In genomic region chr11:93065074-93065674, GRCh38 we compare ENCODE assay signal across 8 cellular contexts.
A peak's percentile ranks its signal among the peaks of the same experiment; 100 is the strongest.
DNase-seq lines count a peak whose midpoint lies in the region; ATAC-seq and TF ChIP-seq lines count a peak whose summit lies in the region.
"Not testable (repeated sequence)": the region's sequence is repeated elsewhere in the genome, so short reads cannot be mapped to it uniquely, and the experiment has no call there.

No MANE protein-coding gene starts in this region.

- not testable (repeated sequence) for H3K27me3 ChIP-seq in GM23338 (ENCODE audit: insufficient read depth); MG63; kidney epithelial cell (ENCODE audit: control insufficient read depth, insufficient read depth, low read length)

- H3K27me3 Mint-ChIP-seq in Calu3 (ENCODE audit: unreplicated experiment); GM23338 (ENCODE audit: insufficient read depth, low read depth, poor library complexity); endothelial cell (ENCODE audit: unreplicated experiment): not testable (repeated sequence)

- H3K27ac ChIP-seq in GM23338 (ENCODE audit: low read depth) = not testable (repeated sequence)

- H3K9me2 ChIP-seq in GM23338 (ENCODE audit: insufficient read depth) = not testable (repeated sequence)

- CTCF ChIA-PET in Calu3 (lab: Charles Lee) = interaction anchor here (1.3 kb wide), 1 partner anchor 123 kb away, joined by 8 read pairs; no protein-coding TSS in a partner anchor

- H3K4me1 Mint-ChIP-seq in Calu3 (ENCODE audit: low read depth, unreplicated experiment); endothelial cell (ENCODE audit: unreplicated experiment): not testable (repeated sequence)
- H3K4me1 Mint-ChIP-seq in GM23338 = peaks cover 23% of the 10 kb centered on the region

- H3K36me3 Mint-ChIP-seq in Calu3 (ENCODE audit: insufficient read depth, unreplicated experiment); GM23338 (ENCODE audit: low read depth); endothelial cell (ENCODE audit: low read depth, unreplicated experiment): not testable (repeated sequence)

- H3K4me2 ChIP-seq in GM23338 = not testable (repeated sequence)

- BruUV-seq in Calu3 (replicated peaks; lab: Mats Ljungman, UMichigan) = not testable (repeated sequence)

- not testable (repeated sequence) for H3K27ac Mint-ChIP-seq in Calu3 (ENCODE audit: unreplicated experiment); endothelial cell (ENCODE audit: unreplicated experiment)
- H3K27ac Mint-ChIP-seq in GM23338 = peak overlapping the region; percentile 65

- TF ChIP-seq CTCF in Calu3 (IDR thresholded peaks at IDR 0.05; ENCODE audit: unreplicated experiment) = peak; percentile 22
- peak; percentile 59 to 74 for TF ChIP-seq CTCF in GM23338 (conservative IDR thresholded peaks at IDR 0.05; ENCODE audit: low read depth in 2 of 2)
- peak; percentile 42 for TF ChIP-seq CTCF in endothelial cell (IDR thresholded peaks at IDR 0.05; ENCODE audit: unreplicated experiment)
- TF ChIP-seq CTCF in kidney epithelial cell (IDR thresholded peaks at IDR 0.05; ENCODE audit: insufficient read depth, low read length, poor library complexity, severe bottlenecking) = peak; percentile 18

- H3K4me1 ChIP-seq in GM23338 (ENCODE audit: insufficient read depth) = peaks cover 19% of the 10 kb centered on the region; the same call in 1 of the 2 replicates

- H4K20me1 ChIP-seq in GM23338 (replicated peaks; ENCODE audit: insufficient read depth) = not testable (repeated sequence)

- DNase-seq in Calu3 (peak; percentile 12), GM23338 (ENCODE audit: low spot score) (peak; percentile 60), MG63 (peak; percentile 41), RKO (ENCODE audit: low spot score) (peak; percentile 15), endothelial cell (ENCODE audit: low spot score) (peak; percentile 50)
- DNase-seq in activated T-cell treated with anti-CD3 and anti-CD28 coated beads, Interleukin-2, amount 50 U/mL, for 48 hours = peak; percentile 23 to 26
- DNase-seq in kidney epithelial cell (ENCODE audit: low read depth) = not testable (repeated sequence)
- peak; percentile 10 for DNase-seq in stimulated activated CD4-positive, alpha-beta T cell treated with anti-CD3 and anti-CD28 coated beads, Interleukin-15, amount 100 ng/mL, for 24 hours

- not testable (repeated sequence) for H3K79me2 ChIP-seq in GM23338 (replicated peaks; ENCODE audit: insufficient read depth)

- not testable (repeated sequence) for H3K4me3 ChIP-seq in GM23338; MG63; kidney epithelial cell (ENCODE audit: low read depth, low read length)

- H3K9me3 ChIP-seq in MG63 = not testable (repeated sequence)

- not testable (repeated sequence) for H3K4me3 Mint-ChIP-seq in Calu3 (ENCODE audit: low read depth, unreplicated experiment); GM23338; endothelial cell (ENCODE audit: unreplicated experiment)

- not testable (repeated sequence) for H3K9me3 Mint-ChIP-seq in Calu3 (ENCODE audit: low read depth, unreplicated experiment); GM23338; endothelial cell (ENCODE audit: unreplicated experiment)

- intact Hi-C loops in Calu3 (cut with micrococcal nuclease; ENCODE audit: unreplicated experiment) = loop anchor here (5.0 kb wide), 1 partner anchor 123 kb away; no protein-coding TSS in a partner anchor

- H2AFZ ChIP-seq in GM23338 = peak overlapping the region; percentile 96

- ATAC-seq in GM23338 = peak; percentile 50

- H3F3A ChIP-seq in GM23338 (replicated peaks; ENCODE audit: low read depth) = not testable (repeated sequence)

- not testable (repeated sequence) for H3K36me3 ChIP-seq in GM23338 (ENCODE audit: insufficient read depth); MG63; kidney epithelial cell (ENCODE audit: control insufficient read depth, insufficient read depth, low read length)

TF ChIP-seq in GM23338, 12 proteins besides CTCF, POLR2A, EP300 and RAD21:
- TF ChIP-seq, protein P1, sequence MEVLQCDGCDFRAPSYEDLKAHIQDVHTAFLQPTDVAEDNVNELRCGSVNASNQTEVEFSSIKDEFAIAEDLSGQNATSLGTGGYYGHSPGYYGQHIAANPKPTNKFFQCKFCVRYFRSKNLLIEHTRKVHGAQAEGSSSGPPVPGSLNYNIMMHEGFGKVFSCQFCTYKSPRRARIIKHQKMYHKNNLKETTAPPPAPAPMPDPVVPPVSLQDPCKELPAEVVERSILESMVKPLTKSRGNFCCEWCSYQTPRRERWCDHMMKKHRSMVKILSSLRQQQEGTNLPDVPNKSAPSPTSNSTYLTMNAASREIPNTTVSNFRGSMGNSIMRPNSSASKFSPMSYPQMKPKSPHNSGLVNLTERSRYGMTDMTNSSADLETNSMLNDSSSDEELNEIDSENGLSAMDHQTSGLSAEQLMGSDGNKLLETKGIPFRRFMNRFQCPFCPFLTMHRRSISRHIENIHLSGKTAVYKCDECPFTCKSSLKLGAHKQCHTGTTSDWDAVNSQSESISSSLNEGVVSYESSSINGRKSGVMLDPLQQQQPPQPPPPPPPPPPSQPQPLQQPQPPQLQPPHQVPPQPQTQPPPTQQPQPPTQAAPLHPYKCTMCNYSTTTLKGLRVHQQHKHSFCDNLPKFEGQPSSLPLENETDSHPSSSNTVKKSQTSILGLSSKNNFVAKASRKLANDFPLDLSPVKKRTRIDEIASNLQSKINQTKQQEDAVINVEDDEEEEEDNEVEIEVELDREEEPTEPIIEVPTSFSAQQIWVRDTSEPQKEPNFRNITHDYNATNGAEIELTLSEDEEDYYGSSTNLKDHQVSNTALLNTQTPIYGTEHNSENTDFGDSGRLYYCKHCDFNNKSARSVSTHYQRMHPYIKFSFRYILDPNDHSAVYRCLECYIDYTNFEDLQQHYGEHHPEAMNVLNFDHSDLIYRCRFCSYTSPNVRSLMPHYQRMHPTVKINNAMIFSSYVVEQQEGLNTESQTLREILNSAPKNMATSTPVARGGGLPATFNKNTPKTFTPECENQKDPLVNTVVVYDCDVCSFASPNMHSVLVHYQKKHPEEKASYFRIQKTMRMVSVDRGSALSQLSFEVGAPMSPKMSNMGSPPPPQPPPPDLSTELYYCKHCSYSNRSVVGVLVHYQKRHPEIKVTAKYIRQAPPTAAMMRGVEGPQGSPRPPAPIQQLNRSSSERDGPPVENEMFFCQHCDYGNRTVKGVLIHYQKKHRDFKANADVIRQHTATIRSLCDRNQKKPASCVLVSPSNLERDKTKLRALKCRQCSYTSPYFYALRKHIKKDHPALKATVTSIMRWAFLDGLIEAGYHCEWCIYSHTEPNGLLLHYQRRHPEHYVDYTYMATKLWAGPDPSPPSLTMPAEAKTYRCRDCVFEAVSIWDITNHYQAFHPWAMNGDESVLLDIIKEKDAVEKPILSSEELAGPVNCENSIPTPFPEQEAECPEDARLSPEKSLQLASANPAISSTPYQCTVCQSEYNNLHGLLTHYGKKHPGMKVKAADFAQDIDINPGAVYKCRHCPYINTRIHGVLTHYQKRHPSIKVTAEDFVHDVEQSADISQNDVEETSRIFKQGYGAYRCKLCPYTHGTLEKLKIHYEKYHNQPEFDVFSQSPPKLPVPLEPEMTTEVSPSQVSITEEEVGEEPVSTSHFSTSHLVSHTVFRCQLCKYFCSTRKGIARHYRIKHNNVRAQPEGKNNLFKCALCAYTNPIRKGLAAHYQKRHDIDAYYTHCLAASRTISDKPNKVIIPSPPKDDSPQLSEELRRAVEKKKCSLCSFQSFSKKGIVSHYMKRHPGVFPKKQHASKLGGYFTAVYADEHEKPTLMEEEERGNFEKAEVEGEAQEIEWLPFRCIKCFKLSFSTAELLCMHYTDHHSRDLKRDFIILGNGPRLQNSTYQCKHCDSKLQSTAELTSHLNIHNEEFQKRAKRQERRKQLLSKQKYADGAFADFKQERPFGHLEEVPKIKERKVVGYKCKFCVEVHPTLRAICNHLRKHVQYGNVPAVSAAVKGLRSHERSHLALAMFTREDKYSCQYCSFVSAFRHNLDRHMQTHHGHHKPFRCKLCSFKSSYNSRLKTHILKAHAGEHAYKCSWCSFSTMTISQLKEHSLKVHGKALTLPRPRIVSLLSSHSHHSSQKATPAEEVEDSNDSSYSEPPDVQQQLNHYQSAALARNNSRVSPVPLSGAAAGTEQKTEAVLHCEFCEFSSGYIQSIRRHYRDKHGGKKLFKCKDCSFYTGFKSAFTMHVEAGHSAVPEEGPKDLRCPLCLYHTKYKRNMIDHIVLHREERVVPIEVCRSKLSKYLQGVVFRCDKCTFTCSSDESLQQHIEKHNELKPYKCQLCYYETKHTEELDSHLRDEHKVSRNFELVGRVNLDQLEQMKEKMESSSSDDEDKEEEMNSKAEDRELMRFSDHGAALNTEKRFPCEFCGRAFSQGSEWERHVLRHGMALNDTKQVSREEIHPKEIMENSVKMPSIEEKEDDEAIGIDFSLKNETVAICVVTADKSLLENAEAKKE (CRISPR knock-in tag; IDR thresholded peaks at IDR 0.05) = peak; percentile 87
TF ChIP-seq in GM23338: peak in this region for 1; not testable (repeated sequence) for 11.
